10 cellular contexts compared by ENCODE assay signal in genomic region chr21:46368533-46369285, GRCh38. TPM values are rescaled to one million over a fixed set of nuclear protein-coding genes. Genes with fewer than 3 reads are reported as not detected.
DNase-seq lines count a peak whose midpoint lies in the region; ATAC-seq, FAIRE-seq and TF ChIP-seq lines count a peak whose summit lies in the region.
"Had no signal": no experiment of that assay in that cellular context is flagged by ENCODE, and none has a peak within 500 bp of the region (broad histone marks: within the 10 kb centered on the region; RNA-seq: fewer than 3 reads in every experiment).

No MANE protein-coding gene starts in this region.

- no peak overlapping the region for H2BK15ac ChIP-seq in mesenchymal stem cell (ENCODE audit: low read depth, poor library complexity, severe bottlenecking)

- TF ChIP-seq CTCF in CD14-positive monocyte (IDR thresholded peaks at IDR 0.05), result no peak
- no peak for TF ChIP-seq CTCF in endodermal cell (conservative IDR thresholded peaks at IDR 0.05)
- no peak for TF ChIP-seq CTCF in kidney (IDR thresholded peaks at IDR 0.05; ENCODE audit: borderline replicate concordance, extremely low read depth, insufficient read depth)
- TF ChIP-seq CTCF in sigmoid colon (IDR thresholded peaks at IDR 0.05), result no peak

- H3K27me3 Mint-ChIP-seq in CD14-positive monocyte (ENCODE audit: low read depth in 3 of 3) (peaks cover 0 to 2% (median 0%) of the 10 kb centered on the region in 3 donors), T-cell (no peaks in the 10 kb centered on the region), endodermal cell (ENCODE audit: insufficient read depth) (no peaks in the 10 kb centered on the region)

- no peak overlapping the region for H2AK5ac ChIP-seq in mesenchymal stem cell (ENCODE audit: low read length, severe bottlenecking)

- H2BK120ac ChIP-seq in mesenchymal stem cell (ENCODE audit: low read depth, low read length), result no peak overlapping the region

- no peak for TF ChIP-seq EP300 in sigmoid colon (IDR thresholded peaks at IDR 0.05)

- no peak overlapping the region for H3K18ac ChIP-seq in mesenchymal stem cell (ENCODE audit: low read depth in 1 of 2, low read length in 2 of 2)

- H2BK5ac ChIP-seq in mesenchymal stem cell (ENCODE audit: low read depth, low read length, poor library complexity, severe bottlenecking), result no peak overlapping the region

- POLR2A ChIA-PET in T-cell (lab: Charles Lee), result interaction anchor here in 1 of 2 donors (0.6 kb wide), 1 partner anchor 233 kb away, joined by 3 read pairs; no protein-coding TSS in a partner anchor

- H3K9ac ChIP-seq in endodermal cell (ENCODE audit: extremely low read depth, low read length, poor library complexity, severe bottlenecking) (no peak overlapping the region), kidney (ENCODE audit: low read length in 2 of 2) (no peak overlapping the region), mesenchymal stem cell (ENCODE audit: low read length) (no peak overlapping the region)

- intact Hi-C loops in CD14-positive monocyte (cut with micrococcal nuclease) (no loop called here), kidney (cut with DNase I) (no loop called here), sigmoid colon (cut with DNase I) (no loop called here)

- H3K36me3 ChIP-seq in endodermal cell (ENCODE audit: control insufficient read depth, insufficient read depth, low read length) (peaks cover 68% of the 10 kb centered on the region), kidney (ENCODE audit: control insufficient read depth in 1 of 2, insufficient read depth in 2 of 2, low read length in 2 of 2) (peaks cover 16 to 17% of the 10 kb centered on the region in 2 donors), mesenchymal stem cell (ENCODE audit: control insufficient read depth in 1 of 2, insufficient read depth in 2 of 2, low read depth in 1 of 2, low read length in 2 of 2) (peaks cover 57 to 62% of the 10 kb centered on the region in 2 experiments), sigmoid colon (peaks cover 9 to 40% (median 30%) of the 10 kb centered on the region in 4 donors)

- H3K9me3 ChIP-seq in endodermal cell (ENCODE audit: control insufficient read depth, low read length) (no peaks in the 10 kb centered on the region), kidney (ENCODE audit: control insufficient read depth in 1 of 2, low read length in 2 of 2) (no peaks in the 10 kb centered on the region), mesenchymal stem cell (ENCODE audit: control insufficient read depth, low read length) (no peaks in the 10 kb centered on the region), sigmoid colon (no peaks in the 10 kb centered on the region)

- H4K8ac ChIP-seq in mesenchymal stem cell (ENCODE audit: low read length), result no peak overlapping the region

- no peak overlapping the region for H3K4ac ChIP-seq in mesenchymal stem cell (ENCODE audit: low read depth in 1 of 2, low read length in 2 of 2)

- no peaks in the 10 kb centered on the region for H3K4me1 ChIP-seq in endodermal cell (ENCODE audit: control insufficient read depth, insufficient read depth, low read length)
- H3K4me1 ChIP-seq in kidney (ENCODE audit: control insufficient read depth in 1 of 2, insufficient read depth in 1 of 2, low read depth in 1 of 2, low read length in 2 of 2), result no peaks in the 10 kb centered on the region
- H3K4me1 ChIP-seq in mesenchymal stem cell (ENCODE audit: control insufficient read depth, insufficient read depth, low read depth, low read length), result peaks cover 8% of the 10 kb centered on the region
- H3K4me1 ChIP-seq in sigmoid colon, result no peaks in the 10 kb centered on the region

- no peak overlapping the region for H3K4me3 ChIP-seq in endodermal cell (ENCODE audit: low read length)
- H3K4me3 ChIP-seq in kidney (ENCODE audit: low read length in 2 of 2), result no peak overlapping the region
- H3K4me3 ChIP-seq in mesenchymal stem cell (ENCODE audit: insufficient read depth in 1 of 2, low read depth in 1 of 2, low read length in 2 of 2), result no peak overlapping the region
- H3K4me3 ChIP-seq in sigmoid colon, result no peak overlapping the region

- no peak overlapping the region for H3K14ac ChIP-seq in mesenchymal stem cell (ENCODE audit: low read length in 2 of 2)

- no peak overlapping the region for H3K4me3 Mint-ChIP-seq in CD14-positive monocyte
- H3K4me3 Mint-ChIP-seq in T-cell, result peak overlapping the region; percentile 18 to 54 (median 25)
- H3K4me3 Mint-ChIP-seq in endodermal cell, result no peak overlapping the region

- CTCF ChIA-PET in T-cell (lab: Charles Lee), result no interaction called here

- H3K4me1 Mint-ChIP-seq in CD14-positive monocyte (peaks cover 14% of the 10 kb centered on the region), T-cell (peaks cover 15 to 30% (median 26%) of the 10 kb centered on the region in 3 donors), endodermal cell (no peaks in the 10 kb centered on the region)

- no peak overlapping the region for H2AFZ ChIP-seq in mesenchymal stem cell (ENCODE audit: low read depth, low read length)

- TF ChIP-seq POLR2A in sigmoid colon (IDR thresholded peaks at IDR 0.05), result no peak

- H3K27ac ChIP-seq in endodermal cell (ENCODE audit: low read depth, low read length), result peak overlapping the region; percentile 49
- no peak overlapping the region for H3K27ac ChIP-seq in kidney (ENCODE audit: low read depth in 2 of 2, low read length in 2 of 2)
- H3K27ac ChIP-seq in mesenchymal stem cell (ENCODE audit: low read length, poor library complexity, severe bottlenecking), result no peak overlapping the region
- H3K27ac ChIP-seq in sigmoid colon, result no peak overlapping the region

- DNase-seq in CD14-positive monocyte (ENCODE audit: low spot score) (no peak), T-cell (peak in 31 of 34 experiments; percentile 4 to 49 (median 25)), endodermal cell (no peak), kidney (no peak), mesenchymal stem cell (no peak), sigmoid colon (no peak), AG08395 (ENCODE audit: low spot score) (no peak)
- DNase-seq: NCI-H1436 had no signal

- no peak overlapping the region for H2BK12ac ChIP-seq in mesenchymal stem cell (ENCODE audit: low read length in 2 of 2)

- no peak overlapping the region for H3K23ac ChIP-seq in mesenchymal stem cell (ENCODE audit: low read length in 2 of 2)

- H3K27me3 ChIP-seq in endodermal cell (ENCODE audit: control insufficient read depth, insufficient read depth, low read length, poor library complexity, severe bottlenecking) (no peaks in the 10 kb centered on the region), mesenchymal stem cell (ENCODE audit: control insufficient read depth in 1 of 2, insufficient read depth in 1 of 2, low read length in 2 of 2) (no peaks in the 10 kb centered on the region), sigmoid colon (no peaks in the 10 kb centered on the region)

- 93 to 95% methylated on average over 10 to 11 of the region's 11 CpGs for WGBS in endodermal cell (ENCODE audit: insufficient coverage in 1 of 2, insufficient read length in 1 of 2), 2 experiments
- 96% methylated on average over 11 of the region's 11 CpGs for WGBS in mesenchymal stem cell
- 59 to 72% methylated on average over 11 of the region's 11 CpGs for WGBS in sigmoid colon, 2 donors

- peak; percentile 50 for ATAC-seq in GM21360 (IDR thresholded peaks at IDR 0.05; ENCODE audit: unreplicated experiment)
- peak; percentile 72 to 91 (median 82) for ATAC-seq in T-cell (replicated peaks in 1 of 4)

- no peak overlapping the region for H3K4me2 ChIP-seq in mesenchymal stem cell (ENCODE audit: low read length, poor library complexity, severe bottlenecking)

- peaks cover 41% of the 10 kb centered on the region for H3K79me1 ChIP-seq in mesenchymal stem cell (replicated peaks; ENCODE audit: low read length, poor library complexity, severe bottlenecking)

- H3K36me3 Mint-ChIP-seq in CD14-positive monocyte (peaks cover 46 to 78% of the 10 kb centered on the region in 2 donors), T-cell (peaks cover 24% of the 10 kb centered on the region), endodermal cell (ENCODE audit: low read depth) (peaks cover 60% of the 10 kb centered on the region)

- FAIRE-seq in kidney (lab: Jason Lieb, UNC), result no peak
- FAIRE-seq: endothelial cell of umbilical vein had no signal

- peak overlapping the region in 5 of 7 donors; percentile 16 to 79 (median 56) for H3K27ac Mint-ChIP-seq in CD14-positive monocyte
- peak overlapping the region; percentile 86 for H3K27ac Mint-ChIP-seq in T-cell
- H3K27ac Mint-ChIP-seq in endodermal cell, result peak overlapping the region; percentile 1

- no peak overlapping the region for H4K91ac ChIP-seq in mesenchymal stem cell (ENCODE audit: low read length)

- H3K9me3 Mint-ChIP-seq in CD14-positive monocyte (peaks cover 0 to 2% (median 0%) of the 10 kb centered on the region in 7 donors), T-cell (no peaks in the 10 kb centered on the region), endodermal cell (no peaks in the 10 kb centered on the region)

RNA-seq across cellular contexts. Expression of gene PCNT, which starts 44.8 kb away (rescaled TPM):
- polyA plus RNA-seq in CD14-positive monocyte (1 to 10 TPM; 4.2 to 5.1 TPM), kidney (ENCODE audit: insufficient read depth, low read depth, low replicate concordance) (4.2 TPM), sigmoid colon (10 to 100 TPM in 1 of 3 donors, 1 to 10 TPM in 2; 6.0 to 20.7 (median 6.2) TPM)
- total RNA-seq in T-cell (10 to 100 TPM; 52.8 to 65.0 (median 58.6) TPM), endodermal cell (10 to 100 TPM; 40.1 to 40.7 TPM), kidney (26.1 TPM), sigmoid colon (10 to 100 TPM; 17.4 to 49.6 (median 26.0) TPM)
- polyA plus RNA-seq in endodermal cell (2013, experiment 1 of 2), result 32.9 TPM
- polyA plus RNA-seq in endodermal cell (2013, experiment 2 of 2), result 28.4 TPM
- polyA plus RNA-seq in mesenchymal stem cell (2013, experiment 1 of 2), result 6.7 TPM
- polyA plus RNA-seq in mesenchymal stem cell (2013, experiment 2 of 2), result 5.3 TPM

RNA-seq across cellular contexts. Expression of gene C21orf58, which starts 45.0 kb away (rescaled TPM):
- under 1 TPM; 0.15 to 0.21 TPM for polyA plus RNA-seq in CD14-positive monocyte
- 1 to 10 TPM; 3.9 to 9.2 (median 8.3) TPM for total RNA-seq in T-cell
- 10 to 100 TPM; 19.6 to 37.4 TPM for total RNA-seq in endodermal cell
- polyA plus RNA-seq in endodermal cell (2013, experiment 1 of 2), result 24.1 TPM
- 26.2 TPM for polyA plus RNA-seq in endodermal cell (2013, experiment 2 of 2)
- 2.7 TPM for total RNA-seq in kidney
- polyA plus RNA-seq in kidney (ENCODE audit: insufficient read depth, low read depth, low replicate concordance), result 0.67 TPM
- polyA plus RNA-seq in mesenchymal stem cell (2013, experiment 1 of 2), result 2.0 TPM
- 1.7 TPM for polyA plus RNA-seq in mesenchymal stem cell (2013, experiment 2 of 2)
- 1 to 10 TPM; 1.4 to 4.7 (median 1.9) TPM for total RNA-seq in sigmoid colon
- polyA plus RNA-seq in sigmoid colon, result 1 to 10 TPM in 2 of 3 donors, under 1 TPM in 1; 0.92 to 7.4 (median 1.8) TPM

Comparison
In these comparisons a context has a peak if more than half of its experiments do, and no peak if none do; other contexts are left out.
1. DNase-seq: peak in T-cell (31 of 34); none in CD14-positive monocyte (single experiment), endodermal cell (single experiment), kidney (single experiment), mesenchymal stem cell (single experiment), sigmoid colon (single experiment) and AG08395 (single experiment).
2. H3K27ac Mint-ChIP-seq: peak in every context shown above with its lines; median percentile 86 in T-cell; 56 in CD14-positive monocyte; 1 in endodermal cell.
3. H3K4me3 Mint-ChIP-seq: peak in T-cell (3 of 3); none in CD14-positive monocyte (0 of 2) and endodermal cell (single experiment).